14 cellular contexts compared by ENCODE assay signal in genomic region chr18:57057890-57058289, GRCh38.
A peak's percentile ranks its signal among the peaks of the same experiment; 100 is the strongest.
DNase-seq lines count a peak whose midpoint lies in the region; ATAC-seq lines count a peak whose summit lies in the region.
"Had no signal": no experiment of that assay in that cellular context is flagged by ENCODE, and none has a peak within 500 bp of the region (broad histone marks: within the 10 kb centered on the region; RNA-seq: fewer than 3 reads in every experiment).

No MANE protein-coding gene starts in this region.

- H3K9me3 Mint-ChIP-seq in activated naive CD4-positive, alpha-beta T cell treated with anti-CD3 and anti-CD28 coated beads for 36 hours = peaks cover 3% of the 10 kb centered on the region
- peaks cover 4% of the 10 kb centered on the region for H3K9me3 Mint-ChIP-seq in activated naive CD4-positive, alpha-beta T cell treated with anti-CD3 and anti-CD28 coated beads, Interleukin-2, amount 10 ng/mL, durations not matched to agents 7 days and 5 days
- H3K9me3 Mint-ChIP-seq in stimulated activated memory B cell treated with anti-CD40 and anti-IgM and Interleukin-4, amounts not matched to agents 10 μg/mL and 1 μg/mL and 100 μg/mL, for 72 hours = peaks cover 7% of the 10 kb centered on the region

- CTCF ChIA-PET in activated naive CD4-positive, alpha-beta T cell treated with anti-CD3 and anti-CD28 coated beads for 36 hours (lab: Charles Lee) = no interaction called here
- CTCF ChIA-PET in activated naive CD4-positive, alpha-beta T cell treated with anti-CD3 and anti-CD28 coated beads, Interleukin-2, amount 10 ng/mL, durations not matched to agents 7 days and 5 days (lab: Charles Lee) = no interaction called here

- H3K4me3 Mint-ChIP-seq in activated naive CD4-positive, alpha-beta T cell treated with anti-CD3 and anti-CD28 coated beads for 36 hours = no peak overlapping the region
- no peak overlapping the region for H3K4me3 Mint-ChIP-seq in activated naive CD4-positive, alpha-beta T cell treated with anti-CD3 and anti-CD28 coated beads, Interleukin-2, amount 10 ng/mL, durations not matched to agents 7 days and 5 days
- no peak overlapping the region for H3K4me3 Mint-ChIP-seq in stimulated activated memory B cell treated with anti-CD40 and anti-IgM and Interleukin-4, amounts not matched to agents 10 μg/mL and 1 μg/mL and 100 μg/mL, for 72 hours

- ATAC-seq in GM21529 (IDR thresholded peaks at IDR 0.05; ENCODE audit: unreplicated experiment) (peak; percentile 88), HG03097 (IDR thresholded peaks at IDR 0.05; ENCODE audit: low FRiP score, unreplicated experiment) (peak; percentile 77)
- ATAC-seq in stimulated activated memory B cell treated with anti-CD40 and anti-IgM and Interleukin-4, amounts not matched to agents 10 μg/mL and 1 μg/mL and 100 μg/mL, for 72 hours = peak; percentile 80
- ATAC-seq: body of pancreas, Right ventricle myocardium inferior had no signal

- DNase-seq in activated naive CD4-positive, alpha-beta T cell treated with anti-CD3 and anti-CD28 coated beads for 36 hours = peak; percentile 36
- DNase-seq in activated naive CD4-positive, alpha-beta T cell treated with anti-CD3 and anti-CD28 coated beads, Interleukin-2, amount 10 ng/mL, durations not matched to agents 7 days and 5 days = no peak
- no peak for DNase-seq in globus pallidus (ENCODE audit: low spot score)
- DNase-seq in HCEC 1CT = no peak
- DNase-seq in T-helper 9 cell = no peak
- DNase-seq: body of pancreas; DMS79; NCI-H1417 treated with DMSO at 0.1 percent for 48 hours; NCI-H69; stimulated activated CD4-positive, alpha-beta T cell treated with anti-CD3 and anti-CD28 coated beads, Interleukin-4, amount 100 ng/mL, for 1 hour had no signal

- H3K4me1 Mint-ChIP-seq in activated naive CD4-positive, alpha-beta T cell treated with anti-CD3 and anti-CD28 coated beads for 36 hours (ENCODE audit: low read depth) = peaks cover 8% of the 10 kb centered on the region
- H3K4me1 Mint-ChIP-seq in activated naive CD4-positive, alpha-beta T cell treated with anti-CD3 and anti-CD28 coated beads, Interleukin-2, amount 10 ng/mL, durations not matched to agents 7 days and 5 days = no peaks in the 10 kb centered on the region
- peaks cover 10% of the 10 kb centered on the region for H3K4me1 Mint-ChIP-seq in stimulated activated memory B cell treated with anti-CD40 and anti-IgM and Interleukin-4, amounts not matched to agents 10 μg/mL and 1 μg/mL and 100 μg/mL, for 72 hours

- H3K27ac Mint-ChIP-seq in activated naive CD4-positive, alpha-beta T cell treated with anti-CD3 and anti-CD28 coated beads for 36 hours = peak overlapping the region; percentile 5
- H3K27ac Mint-ChIP-seq in activated naive CD4-positive, alpha-beta T cell treated with anti-CD3 and anti-CD28 coated beads, Interleukin-2, amount 10 ng/mL, durations not matched to agents 7 days and 5 days = no peak overlapping the region
- H3K27ac Mint-ChIP-seq in stimulated activated memory B cell treated with anti-CD40 and anti-IgM and Interleukin-4, amounts not matched to agents 10 μg/mL and 1 μg/mL and 100 μg/mL, for 72 hours = no peak overlapping the region

- H3K36me3 Mint-ChIP-seq in activated naive CD4-positive, alpha-beta T cell treated with anti-CD3 and anti-CD28 coated beads for 36 hours (ENCODE audit: low read depth) = no peaks in the 10 kb centered on the region
- H3K36me3 Mint-ChIP-seq in activated naive CD4-positive, alpha-beta T cell treated with anti-CD3 and anti-CD28 coated beads, Interleukin-2, amount 10 ng/mL, durations not matched to agents 7 days and 5 days = no peaks in the 10 kb centered on the region
- no peaks in the 10 kb centered on the region for H3K36me3 Mint-ChIP-seq in stimulated activated memory B cell treated with anti-CD40 and anti-IgM and Interleukin-4, amounts not matched to agents 10 μg/mL and 1 μg/mL and 100 μg/mL, for 72 hours

- peaks cover 23% of the 10 kb centered on the region for H3K27me3 Mint-ChIP-seq in activated naive CD4-positive, alpha-beta T cell treated with anti-CD3 and anti-CD28 coated beads for 36 hours (ENCODE audit: low read depth)
- peaks cover 15% of the 10 kb centered on the region for H3K27me3 Mint-ChIP-seq in activated naive CD4-positive, alpha-beta T cell treated with anti-CD3 and anti-CD28 coated beads, Interleukin-2, amount 10 ng/mL, durations not matched to agents 7 days and 5 days
- H3K27me3 Mint-ChIP-seq in stimulated activated memory B cell treated with anti-CD40 and anti-IgM and Interleukin-4, amounts not matched to agents 10 μg/mL and 1 μg/mL and 100 μg/mL, for 72 hours = peaks cover 70% of the 10 kb centered on the region

- intact Hi-C loops in activated naive CD4-positive, alpha-beta T cell treated with anti-CD3 and anti-CD28 coated beads for 36 hours (cut with micrococcal nuclease) = no loop called here
